Comparison of ENCODE assay signal across 40 cellular contexts in genomic region chr10:93835770-93836169, GRCh38.
"Had no signal": no experiment of that assay in that cellular context is flagged by ENCODE, and none has a peak within 500 bp of the region (broad histone marks: within the 10 kb centered on the region; RNA-seq: fewer than 3 reads in every experiment).

No MANE protein-coding gene starts in this region.

- H3K9me3 ChIP-seq: body of pancreas had no signal

- H3K27ac Mint-ChIP-seq: activated naive CD4-positive, alpha-beta T cell treated with anti-CD3 and anti-CD28 coated beads for 36 hours; activated naive CD4-positive, alpha-beta T cell treated with anti-CD3 and anti-CD28 coated beads, Interleukin-2, amount 10 ng/mL, durations not matched to agents 7 days and 5 days; activated naive CD4-positive, alpha-beta T cell treated with anti-CD3 and anti-CD28 coated beads, Interleukin-2, amount 50 U/mL, for 24 hours; activated naive CD4-positive, alpha-beta T cell treated with anti-CD3 and anti-CD28 coated beads, Interleukin-2, amount 50 U/mL, for 72 hours; activated naive CD8-positive, alpha-beta T cell; activated naive CD8-positive, alpha-beta T cell treated with anti-CD3 and anti-CD28 coated beads for 36 hours; activated naive CD8-positive, alpha-beta T cell treated with anti-CD3 and anti-CD28 coated beads, Interleukin-2, amount 10 ng/mL, durations not matched to agents 7 days and 5 days; activated naive CD8-positive, alpha-beta T cell treated with anti-CD3 and anti-CD28 coated beads, Interleukin-2, amount 50 U/mL, for 24 hours; activated T-cell treated with anti-CD3 and anti-CD28 coated beads, Interleukin-2, amount 50 U/mL, for 24 hours; activated T-cell treated with anti-CD3 and anti-CD28 coated beads, Interleukin-2, amount 50 U/mL, for 72 hours; activated T-helper 1 cell treated with anti-CD3 and anti-CD28 coated beads, Interleukin-12 subunit alpha, Interleukin-12 subunit beta, Interleukin-2, Interleukin-4 antibody, amounts not matched to agents 30 ng/mL and 10 ng/mL and 1 ng/mL, durations not matched to agents 14 hours and 24 hours and 36 hours; activated T-helper 17 cell treated with anti-CD3 and anti-CD28 coated beads, Interleukin-2, amount 50 U/mL, for 72 hours; activated T-helper 2 cell treated with anti-CD3 and anti-CD28 coated beads, Interferon-gamma antibody, Interleukin-2, Interleukin-4, amounts not matched to agents 10 μg/mL and 5 μg/mL and 100 μg/mL, durations not matched to agents 14 hours and 24 hours and 36 hours; brain had no signal

- H3K4me1 Mint-ChIP-seq: activated naive CD4-positive, alpha-beta T cell treated with anti-CD3 and anti-CD28 coated beads, Interleukin-2, amount 10 ng/mL, durations not matched to agents 7 days and 5 days; activated naive CD4-positive, alpha-beta T cell treated with anti-CD3 and anti-CD28 coated beads, Interleukin-2, amount 50 U/mL, for 24 hours; activated naive CD8-positive, alpha-beta T cell treated with anti-CD3 and anti-CD28 coated beads for 36 hours; activated naive CD8-positive, alpha-beta T cell treated with anti-CD3 and anti-CD28 coated beads, Interleukin-2, amount 10 ng/mL, durations not matched to agents 7 days and 5 days; activated naive CD8-positive, alpha-beta T cell treated with anti-CD3 and anti-CD28 coated beads, Interleukin-2, amount 50 U/mL, for 24 hours; activated T-helper 17 cell treated with anti-CD3 and anti-CD28 coated beads, Interleukin-2, amount 50 U/mL, for 72 hours; brain; central memory CD8-positive, alpha-beta T cell had no signal

- H3K27me3 Mint-ChIP-seq: activated naive CD8-positive, alpha-beta T cell treated with anti-CD3 and anti-CD28 coated beads, Interleukin-2, amount 50 U/mL, for 24 hours had no signal

- H3K36me3 ChIP-seq: adrenal gland, ascending aorta, brain microvascular endothelial cell, breast epithelium, cardiac muscle cell had no signal

- H3K4me3 ChIP-seq: adrenal gland, ascending aorta, body of pancreas, breast epithelium, cardiac muscle cell had no signal

- DNase-seq: activated effector memory CD4-positive, alpha-beta T cell treated with anti-CD3 and anti-CD28 coated beads, Interleukin-2, amount 50 U/mL, for 16 hours; activated effector memory CD4-positive, alpha-beta T cell treated with Interleukin-2 at 50 U/mL for 16 hours; activated gamma-delta T cell; activated gamma-delta T cell treated with Interleukin-2 at 50 U/mL for 16 hours; activated naive CD4-positive, alpha-beta T cell; activated naive CD4-positive, alpha-beta T cell treated with anti-CD3 and anti-CD28 coated beads for 36 hours; activated naive CD4-positive, alpha-beta T cell treated with anti-CD3 and anti-CD28 coated beads, Interleukin-2, amount 10 ng/mL, durations not matched to agents 7 days and 5 days; activated naive CD4-positive, alpha-beta T cell treated with anti-CD3 and anti-CD28 coated beads, Interleukin-2, amount 50 U/mL, for 16 hours; activated naive CD4-positive, alpha-beta T cell treated with Interleukin-2 at 50 U/mL for 16 hours; activated naive CD8-positive, alpha-beta T cell treated with anti-CD3 and anti-CD28 coated beads for 36 hours; activated naive CD8-positive, alpha-beta T cell treated with anti-CD3 and anti-CD28 coated beads, Interleukin-2, amount 10 ng/mL, durations not matched to agents 7 days and 5 days; activated naive CD8-positive, alpha-beta T cell treated with anti-CD3 and anti-CD28 coated beads, Interleukin-2, amount 50 U/mL, for 24 hours; activated T-cell treated with anti-CD3 and anti-CD28 coated beads, Interleukin-2, amount 50 U/mL, for 1 hour; activated T-cell treated with anti-CD3 and anti-CD28 coated beads, Interleukin-2, amount 50 U/mL, for 24 hours; activated T-cell treated with anti-CD3 and anti-CD28 coated beads, Interleukin-2, amount 50 U/mL, for 4 hours; activated T-cell treated with anti-CD3 and anti-CD28 coated beads, Interleukin-2, amount 50 U/mL, for 48 hours; activated T-cell treated with anti-CD3 and anti-CD28 coated beads, Interleukin-2, amount 50 U/mL, for 72 hours; adrenal gland; amniotic stem cell; amygdala; anterior cingulate cortex; aorta; body of pancreas; brain microvascular endothelial cell; caudate nucleus; central memory CD4-positive, alpha-beta T cell; cerebellar nuclear complex had no signal

- H3K36me3 Mint-ChIP-seq: activated naive CD4-positive, alpha-beta T cell treated with anti-CD3 and anti-CD28 coated beads, Interleukin-2, amount 10 ng/mL, durations not matched to agents 7 days and 5 days; activated naive CD4-positive, alpha-beta T cell treated with anti-CD3 and anti-CD28 coated beads, Interleukin-2, amount 50 U/mL, for 24 hours; activated naive CD8-positive, alpha-beta T cell treated with anti-CD3 and anti-CD28 coated beads for 36 hours; activated naive CD8-positive, alpha-beta T cell treated with anti-CD3 and anti-CD28 coated beads, Interleukin-2, amount 10 ng/mL, durations not matched to agents 7 days and 5 days; brain had no signal

- H3K27me3 ChIP-seq: adrenal gland, ascending aorta, body of pancreas, brain microvascular endothelial cell, breast epithelium had no signal

- H3K9me3 Mint-ChIP-seq: activated naive CD4-positive, alpha-beta T cell treated with anti-CD3 and anti-CD28 coated beads, Interleukin-2, amount 10 ng/mL, durations not matched to agents 7 days and 5 days; activated naive CD8-positive, alpha-beta T cell treated with anti-CD3 and anti-CD28 coated beads, Interleukin-2, amount 10 ng/mL, durations not matched to agents 7 days and 5 days; activated T-helper 1 cell treated with anti-CD3 and anti-CD28 coated beads, Interleukin-12 subunit alpha, Interleukin-12 subunit beta, Interleukin-2, Interleukin-4 antibody, amounts not matched to agents 30 ng/mL and 10 ng/mL and 1 ng/mL, durations not matched to agents 14 hours and 24 hours and 36 hours; activated T-helper 2 cell treated with anti-CD3 and anti-CD28 coated beads, Interferon-gamma antibody, Interleukin-2, Interleukin-4, amounts not matched to agents 10 μg/mL and 5 μg/mL and 100 μg/mL, durations not matched to agents 14 hours and 24 hours and 36 hours; central memory CD8-positive, alpha-beta T cell had no signal

- H3K27ac ChIP-seq: adrenal gland, ascending aorta, body of pancreas, brain microvascular endothelial cell, breast epithelium, cardiac muscle cell had no signal

- FAIRE-seq: astrocyte, bronchial epithelial cell had no signal

- ATAC-seq: activated naive CD4-positive, alpha-beta T cell treated with anti-CD3 and anti-CD28 coated beads, Interleukin-2, amount 50 U/mL, for 72 hours; activated naive CD8-positive, alpha-beta T cell treated with anti-CD3 and anti-CD28 coated beads, Interleukin-2, amount 50 U/mL, for 24 hours; activated T-cell treated with anti-CD3 and anti-CD28 coated beads, Interleukin-2, amount 50 U/mL, for 4 hours; activated T-cell treated with anti-CD3 and anti-CD28 coated beads, Interleukin-2, amount 50 U/mL, for 72 hours; activated T-helper 17 cell treated with anti-CD3 and anti-CD28 coated beads, Interleukin-2, amount 50 U/mL, for 72 hours; body of pancreas had no signal

- H3K4me3 Mint-ChIP-seq: activated naive CD4-positive, alpha-beta T cell treated with anti-CD3 and anti-CD28 coated beads for 36 hours; activated naive CD4-positive, alpha-beta T cell treated with anti-CD3 and anti-CD28 coated beads, Interleukin-2, amount 10 ng/mL, durations not matched to agents 7 days and 5 days; activated naive CD4-positive, alpha-beta T cell treated with anti-CD3 and anti-CD28 coated beads, Interleukin-2, amount 50 U/mL, for 24 hours; activated naive CD8-positive, alpha-beta T cell; activated naive CD8-positive, alpha-beta T cell treated with anti-CD3 and anti-CD28 coated beads for 36 hours; activated naive CD8-positive, alpha-beta T cell treated with anti-CD3 and anti-CD28 coated beads, Interleukin-2, amount 10 ng/mL, durations not matched to agents 7 days and 5 days; activated naive CD8-positive, alpha-beta T cell treated with anti-CD3 and anti-CD28 coated beads, Interleukin-2, amount 50 U/mL, for 24 hours; activated T-cell treated with anti-CD3 and anti-CD28 coated beads, Interleukin-2, amount 50 U/mL, for 24 hours; activated T-cell treated with anti-CD3 and anti-CD28 coated beads, Interleukin-2, amount 50 U/mL, for 4 hours; activated T-cell treated with anti-CD3 and anti-CD28 coated beads, Interleukin-2, amount 50 U/mL, for 72 hours; activated T-helper 1 cell treated with anti-CD3 and anti-CD28 coated beads, Interleukin-12 subunit alpha, Interleukin-12 subunit beta, Interleukin-2, Interleukin-4 antibody, amounts not matched to agents 30 ng/mL and 10 ng/mL and 1 ng/mL, durations not matched to agents 14 hours and 24 hours and 36 hours; activated T-helper 17 cell treated with anti-CD3 and anti-CD28 coated beads, Interleukin-2, amount 50 U/mL, for 72 hours; brain; central memory CD8-positive, alpha-beta T cell had no signal

- H3K4me1 ChIP-seq: adrenal gland, ascending aorta, breast epithelium had no signal
